ENCODE assay signal across 9 cellular contexts in genomic region chr13:75803175-75803611, GRCh38.
DNase-seq lines count a peak whose midpoint lies in the region; ATAC-seq and FAIRE-seq lines count a peak whose summit lies in the region.
"Had no signal": no experiment of that assay in that cellular context is flagged by ENCODE, and none has a peak within 500 bp of the region (broad histone marks: within the 10 kb centered on the region; RNA-seq: fewer than 3 reads in every experiment).

No MANE protein-coding gene starts in this region.

- no peak overlapping the region for H3K9ac ChIP-seq in NT2/D1 (ENCODE audit: insufficient read length, low read depth)
- H3K9ac ChIP-seq: KMS-11 had no signal

- no peaks in the 10 kb centered on the region for H3K9me3 ChIP-seq in NT2/D1 (ENCODE audit: insufficient read depth, low read length)

- H3K36me3 ChIP-seq in NT2/D1 (ENCODE audit: insufficient read depth, insufficient read length, low read length): no peaks in the 10 kb centered on the region

- FAIRE-seq in GM19239 (lab: Jason Lieb, UNC): peak; percentile 60
- FAIRE-seq in islet of Langerhans (lab: Jason Lieb, UNC): peak; percentile 9

- peaks cover 2% of the 10 kb centered on the region for H3K4me1 ChIP-seq in NT2/D1 (ENCODE audit: insufficient read depth, insufficient read length)

- no peaks in the 10 kb centered on the region for H3K27me3 ChIP-seq in NT2/D1 (ENCODE audit: insufficient read depth, insufficient read length)

- ATAC-seq in HG02973 (IDR thresholded peaks at IDR 0.05; ENCODE audit: unreplicated experiment): peak; percentile 71

- no peak overlapping the region for H3K4me3 ChIP-seq in NT2/D1 (ENCODE audit: insufficient read length, low read depth)

- DNase-seq in GM19239 (ENCODE audit: insufficient read length, low spot score) (no peak), NT2/D1 (ENCODE audit: low read depth, low spot score) (peak; percentile 18), AG08395 (ENCODE audit: low spot score) (no peak), SIG-M5 (lab: John Stamatoyannopoulos, UW) (no peak), NCI-H1436 (lab: John Stamatoyannopoulos, UW) (no peak), HPDE6-E6E7 (ENCODE audit: extremely low spot score) (no peak)
